ENCODE assay signal across 11 cellular contexts in the genomic region with DNA sequence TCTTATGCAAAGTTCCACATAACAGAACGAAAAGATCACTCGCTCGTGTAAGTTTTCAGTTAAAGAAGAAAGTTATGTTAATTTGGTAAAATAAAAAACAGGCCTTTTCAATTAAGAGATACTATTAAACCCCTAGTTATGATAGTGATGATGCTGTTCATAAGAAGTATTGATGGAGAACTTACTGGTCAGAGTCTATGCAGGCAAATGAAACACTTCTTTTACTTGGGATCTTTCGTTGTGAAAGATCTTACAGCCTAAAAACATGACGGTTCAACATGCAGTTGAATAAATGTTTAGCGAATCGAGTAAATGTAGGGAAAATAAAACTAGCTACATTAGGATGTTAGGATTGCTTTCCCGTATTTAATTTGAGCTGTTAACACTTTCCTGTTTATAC. TPM values are rescaled to one million over a fixed set of nuclear protein-coding genes. Genes with fewer than 3 reads are reported as not detected.
DNase-seq lines count a peak whose midpoint lies in the region; ATAC-seq, FAIRE-seq and TF ChIP-seq lines count a peak whose summit lies in the region.
"Had no signal": no experiment of that assay in that cellular context is flagged by ENCODE, and none has a peak within 500 bp of the region (broad histone marks: within the 10 kb centered on the region; RNA-seq: fewer than 3 reads in every experiment).

No MANE protein-coding gene starts in this region.

- H3K4me3 Mint-ChIP-seq in activated T-helper 17 cell treated with anti-CD3 and anti-CD28 coated beads, Interleukin-2, amount 50 U/mL, for 72 hours = peak overlapping the region; percentile 76
- peak overlapping the region; percentile 22 to 95 (median 92) for H3K4me3 Mint-ChIP-seq in immature natural killer cell
- H3K4me3 Mint-ChIP-seq: T-helper 2 cell treated with Interferon-gamma antibody and Interleukin-4, amounts not matched to agents 5 μg/mL and 100 μg/mL, for 36 hours had no signal

- DNase-seq in GM19239 (ENCODE audit: insufficient read length, low spot score) (no peak), immature natural killer cell (no peak), gastrocnemius medialis (no peak), NCI-H146 treated with DMSO at 0.1 percent for 48 hours (lab: John Stamatoyannopoulos, UW; ENCODE audit: unreplicated experiment) (no peak), germinal center (ENCODE audit: low spot score) (no peak), A673 (ENCODE audit: low spot score) (no peak)
- DNase-seq: NCI-H524 treated with DMSO at 0.1 percent for 48 hours had no signal

- no peak for TF ChIP-seq POLR2A in gastrocnemius medialis (IDR thresholded peaks at IDR 0.05)

- H3K4me1 Mint-ChIP-seq in activated T-helper 17 cell treated with anti-CD3 and anti-CD28 coated beads, Interleukin-2, amount 50 U/mL, for 72 hours = peaks cover 10% of the 10 kb centered on the region
- peaks cover 45 to 66% of the 10 kb centered on the region in 2 donors for H3K4me1 Mint-ChIP-seq in immature natural killer cell

- H3K4me1 ChIP-seq in gastrocnemius medialis = peaks cover 42 to 60% of the 10 kb centered on the region in 2 donors
- H3K4me1 ChIP-seq in A673 (ENCODE audit: insufficient read depth, low read length, poor library complexity, severe bottlenecking) = peaks cover 6% of the 10 kb centered on the region

- H3K27ac ChIP-seq in gastrocnemius medialis (peak overlapping the region; percentile 91 to 96 (median 94)), A673 (ENCODE audit: low read depth, low read length, poor library complexity, severe bottlenecking) (no peak overlapping the region)

- POLR2A ChIA-PET in A673 (lab: Charles Lee; ENCODE audit: low non-redundant PET) = no interaction called here

- CTCF ChIA-PET in A673 (lab: Charles Lee) = no interaction called here

- intact Hi-C loops in gastrocnemius medialis (cut with DNase I; ENCODE audit: low total_unique reads) (loop anchor here (5.0 to 10.0 kb wide), 2 partner anchors 124 to 232 kb away; a partner anchor contains a TSS), A673 (cut with micrococcal nuclease; ENCODE audit: unreplicated experiment) (loop anchor here (5.0 kb wide), 1 partner anchor 86 kb away; a partner anchor contains a TSS)

- H3K9me3 Mint-ChIP-seq in activated T-helper 17 cell treated with anti-CD3 and anti-CD28 coated beads, Interleukin-2, amount 50 U/mL, for 72 hours = no peaks in the 10 kb centered on the region
- H3K9me3 Mint-ChIP-seq in immature natural killer cell = no peaks in the 10 kb centered on the region
- H3K9me3 Mint-ChIP-seq: T-helper 2 cell treated with Interferon-gamma antibody and Interleukin-4, amounts not matched to agents 5 μg/mL and 100 μg/mL, for 36 hours had no signal

- H3K36me3 ChIP-seq in gastrocnemius medialis (peaks cover 0 to 3% of the 10 kb centered on the region in 2 donors), A673 (ENCODE audit: insufficient read depth, low read length, poor library complexity, severe bottlenecking) (no peaks in the 10 kb centered on the region)

- H3K27ac Mint-ChIP-seq in activated T-helper 17 cell treated with anti-CD3 and anti-CD28 coated beads, Interleukin-2, amount 50 U/mL, for 72 hours = no peak overlapping the region
- H3K27ac Mint-ChIP-seq in immature natural killer cell = peak overlapping the region; percentile 3 to 87 (median 27)
- H3K27ac Mint-ChIP-seq: T-helper 2 cell treated with Interferon-gamma antibody and Interleukin-4, amounts not matched to agents 5 μg/mL and 100 μg/mL, for 36 hours had no signal

- H3K27me3 Mint-ChIP-seq in activated T-helper 17 cell treated with anti-CD3 and anti-CD28 coated beads, Interleukin-2, amount 50 U/mL, for 72 hours = peaks cover 52% of the 10 kb centered on the region
- H3K27me3 Mint-ChIP-seq in immature natural killer cell (ENCODE audit: low read depth in 3 of 3) = peaks cover 0 to 12% (median 0%) of the 10 kb centered on the region in 3 donors

- no peak for ATAC-seq in activated T-helper 17 cell treated with anti-CD3 and anti-CD28 coated beads, Interleukin-2, amount 50 U/mL, for 72 hours (replicated peaks)
- ATAC-seq in gastrocnemius medialis = no peak
- no peak for ATAC-seq in HG02571 (IDR thresholded peaks at IDR 0.05; ENCODE audit: unreplicated experiment)

- H3K9me3 ChIP-seq in gastrocnemius medialis (no peaks in the 10 kb centered on the region), A673 (ENCODE audit: low read depth, low read length, poor library complexity, severe bottlenecking) (no peaks in the 10 kb centered on the region)

- TF ChIP-seq CTCF in gastrocnemius medialis (IDR thresholded peaks at IDR 0.05 in 4 of 5, conservative IDR thresholded peaks at IDR 0.05 in 1 of 5) (no peak), A673 (conservative IDR thresholded peaks at IDR 0.05; ENCODE audit: low read depth, low read length) (no peak)

- H3K4me3 ChIP-seq in gastrocnemius medialis = peak overlapping the region; percentile 80 to 87 (median 85)
- no peak overlapping the region for H3K4me3 ChIP-seq in A673 (ENCODE audit: low read depth, low read length, poor library complexity, severe bottlenecking)
- H3K4me3 ChIP-seq: lung had no signal

- no peaks in the 10 kb centered on the region for H3K27me3 ChIP-seq in gastrocnemius medialis
- H3K27me3 ChIP-seq in A673 (replicated peaks; ENCODE audit: insufficient read depth, low read depth, low read length, poor library complexity) = no peaks in the 10 kb centered on the region

- peak; percentile 8 for FAIRE-seq in GM19239 (lab: Jason Lieb, UNC)

- in situ Hi-C loops in gastrocnemius medialis (cut with MboI; ENCODE audit: low sequenced_read_pairs in 4 of 4) = loop anchor here in 1 of 4 donors (5.0 kb wide), 1 partner anchor 49 kb away; no protein-coding TSS in a partner anchor

- BruUV-seq in A673 (replicated peaks; lab: Mats Ljungman, UMichigan) = no TSS peak

- H3K36me3 Mint-ChIP-seq in activated T-helper 17 cell treated with anti-CD3 and anti-CD28 coated beads, Interleukin-2, amount 50 U/mL, for 72 hours (ENCODE audit: low read depth) = no peaks in the 10 kb centered on the region
- H3K36me3 Mint-ChIP-seq in immature natural killer cell = peaks cover 0 to 3% (median 0%) of the 10 kb centered on the region in 3 donors

RNA-seq across cellular contexts. Expression of a gene that starts 2.0 kb away (rescaled TPM):
- total RNA-seq in activated T-helper 17 cell treated with anti-CD3 and anti-CD28 coated beads, Interleukin-2, amount 50 U/mL, for 72 hours = 1 to 10 TPM in 1 of 2 donors, under 1 TPM in 1; 0.95 to 2.1 TPM
- 10 to 100 TPM; 22.9 to 44.6 (median 25.7) TPM for polyA plus RNA-seq in immature natural killer cell
- total RNA-seq in gastrocnemius medialis = 100 to 1,000 TPM in 1 of 4 donors, 10 to 100 TPM in 3; 40.1 to 134 (median 86.9) TPM
- 29.6 and 40.5 TPM in 2 replicates for total RNA-seq in A673 (2021)

RNA-seq across cellular contexts. Expression of a gene that starts 50.3 kb away (rescaled TPM):
- not detected for total RNA-seq in activated T-helper 17 cell treated with anti-CD3 and anti-CD28 coated beads, Interleukin-2, amount 50 U/mL, for 72 hours
- polyA plus RNA-seq in immature natural killer cell = 1 to 10 TPM in 2 of 3 donors, not detected in 1; 1.4 to 1.6 TPM
- total RNA-seq in gastrocnemius medialis (under 1 TPM in 1 of 4 donors, not detected in 3; 0.76 TPM), A673 (2021) (not detected in 2 replicates)
